1 cellular context compared by ENCODE assay signal in the genomic region with DNA sequence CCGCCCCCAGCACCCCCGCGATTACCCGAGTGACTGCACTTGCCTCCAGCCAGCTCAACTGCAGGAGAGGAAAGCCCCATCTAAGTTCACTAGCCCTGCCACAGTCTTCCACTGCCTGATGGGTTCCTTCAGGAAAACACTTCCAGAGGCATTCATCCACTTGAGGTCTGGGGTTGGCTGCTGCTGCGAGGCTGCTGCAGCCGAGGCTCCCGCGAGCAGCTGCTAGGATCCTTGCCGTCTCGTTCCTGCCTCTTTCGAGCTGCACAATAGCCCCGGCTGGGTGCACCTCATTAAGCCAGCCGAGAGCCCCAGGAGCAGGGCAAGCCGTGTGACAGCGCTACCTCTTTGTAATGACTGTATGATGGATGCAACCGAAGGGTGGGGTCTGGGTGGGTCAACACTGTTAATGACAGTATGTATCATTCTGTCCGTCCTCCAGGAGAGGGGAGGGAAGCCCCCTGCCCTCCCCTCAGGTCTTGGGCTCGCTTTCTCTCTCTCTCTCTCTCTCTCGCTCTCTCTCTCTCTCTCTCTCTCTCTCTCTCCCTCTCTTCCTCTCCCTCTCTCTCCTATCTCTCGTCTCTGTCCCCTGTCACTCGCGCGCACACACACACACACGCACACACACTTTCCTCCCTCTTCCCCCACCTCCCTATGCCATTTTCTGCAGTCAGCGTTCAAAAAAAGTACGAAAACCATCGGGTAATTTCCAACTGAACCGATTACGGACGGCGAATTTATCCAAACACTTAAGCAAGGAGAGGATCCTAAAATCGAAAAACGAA.
TF ChIP-seq lines count a peak whose summit lies in the region.

No MANE protein-coding gene starts in this region.

TF ChIP-seq in IMR-90, 13 proteins besides CTCF, POLR2A, EP300 and RAD21:
- no peak for TF ChIP-seq SMC3 (IDR thresholded peaks at IDR 0.05; ENCODE audit: low read depth, low read length)
- no peak for TF ChIP-seq BHLHE40 (IDR thresholded peaks at IDR 0.05; ENCODE audit: low read depth, low read length)
- no peak for TF ChIP-seq CEBPB (IDR thresholded peaks at IDR 0.05; ENCODE audit: low read depth, low read length)
- TF ChIP-seq, protein P1, sequence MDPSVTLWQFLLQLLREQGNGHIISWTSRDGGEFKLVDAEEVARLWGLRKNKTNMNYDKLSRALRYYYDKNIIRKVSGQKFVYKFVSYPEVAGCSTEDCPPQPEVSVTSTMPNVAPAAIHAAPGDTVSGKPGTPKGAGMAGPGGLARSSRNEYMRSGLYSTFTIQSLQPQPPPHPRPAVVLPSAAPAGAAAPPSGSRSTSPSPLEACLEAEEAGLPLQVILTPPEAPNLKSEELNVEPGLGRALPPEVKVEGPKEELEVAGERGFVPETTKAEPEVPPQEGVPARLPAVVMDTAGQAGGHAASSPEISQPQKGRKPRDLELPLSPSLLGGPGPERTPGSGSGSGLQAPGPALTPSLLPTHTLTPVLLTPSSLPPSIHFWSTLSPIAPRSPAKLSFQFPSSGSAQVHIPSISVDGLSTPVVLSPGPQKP (IDR thresholded peaks at IDR 0.05; ENCODE audit: borderline replicate concordance, low read depth, low read length), result no peak
- no peak for TF ChIP-seq RFX5 (IDR thresholded peaks at IDR 0.05; ENCODE audit: low read depth, low read length)
- TF ChIP-seq CHD1 (IDR thresholded peaks at IDR 0.05; ENCODE audit: low read depth, low read length), result no peak
- TF ChIP-seq, protein P2, sequence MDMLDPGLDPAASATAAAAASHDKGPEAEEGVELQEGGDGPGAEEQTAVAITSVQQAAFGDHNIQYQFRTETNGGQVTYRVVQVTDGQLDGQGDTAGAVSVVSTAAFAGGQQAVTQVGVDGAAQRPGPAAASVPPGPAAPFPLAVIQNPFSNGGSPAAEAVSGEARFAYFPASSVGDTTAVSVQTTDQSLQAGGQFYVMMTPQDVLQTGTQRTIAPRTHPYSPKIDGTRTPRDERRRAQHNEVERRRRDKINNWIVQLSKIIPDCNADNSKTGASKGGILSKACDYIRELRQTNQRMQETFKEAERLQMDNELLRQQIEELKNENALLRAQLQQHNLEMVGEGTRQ (IDR thresholded peaks at IDR 0.05; ENCODE audit: low read depth, low read length), result no peak
- no peak for TF ChIP-seq MAZ (IDR thresholded peaks at IDR 0.05; ENCODE audit: borderline replicate concordance, low read depth, low read length)
- TF ChIP-seq MAFK (IDR thresholded peaks at IDR 0.05; ENCODE audit: low read depth, low read length), result no peak
- TF ChIP-seq RCOR1 (IDR thresholded peaks at IDR 0.05; ENCODE audit: insufficient replicate concordance, low read length), result no peak
- TF ChIP-seq FOS (IDR thresholded peaks at IDR 0.05; ENCODE audit: low read depth, low read length), result no peak
- no peak for TF ChIP-seq MXI1 (IDR thresholded peaks at IDR 0.05; ENCODE audit: borderline replicate concordance, low read depth, low read length)
- TF ChIP-seq NFE2L2 (IDR thresholded peaks at IDR 0.05; ENCODE audit: low read depth, low read length), result no peak
